Comparison of ENCODE assay signal across 10 cellular contexts in genomic region chr3:172213168-172213567, GRCh38.
A peak's percentile ranks its signal among the peaks of the same experiment; 100 is the strongest.
DNase-seq lines count a peak whose midpoint lies in the region; ATAC-seq and TF ChIP-seq lines count a peak whose summit lies in the region.
"Had no signal": no experiment of that assay in that cellular context is flagged by ENCODE, and none has a peak within 500 bp of the region (broad histone marks: within the 10 kb centered on the region; RNA-seq: fewer than 3 reads in every experiment).

No MANE protein-coding gene starts in this region.

- peaks cover 7% of the 10 kb centered on the region for H3K36me3 Mint-ChIP-seq in progenitor cell of endocrine pancreas (ENCODE audit: insufficient read depth)

- DNase-seq in activated T-cell treated with anti-CD3 and anti-CD28 coated beads for 48 hours (ENCODE audit: low read depth) (peak; percentile 15), cardiac fibroblast (ENCODE audit: low read depth in 2 of 2) (peak; percentile 56 to 71), progenitor cell of endocrine pancreas (ENCODE audit: low spot score, unreplicated experiment) (no peak), anterior cingulate cortex (lab: John Stamatoyannopoulos, UW) (no peak), NCI-H2227 (lab: John Stamatoyannopoulos, UW; ENCODE audit: unreplicated experiment) (no peak)
- DNase-seq in activated T-cell treated with anti-CD3 and anti-CD28 coated beads, Interleukin-2, amount 50 U/mL, for 1 hour: no peak
- DNase-seq: effector memory CD4-positive, alpha-beta T cell; transverse colon had no signal

- no peaks in the 10 kb centered on the region for H3K9me3 Mint-ChIP-seq in progenitor cell of endocrine pancreas (ENCODE audit: low read depth)

- H3K4me3 ChIP-seq in cardiac fibroblast (replicated peaks in 1 of 2; ENCODE audit: low read depth in 2 of 2, low read length in 2 of 2): no peak overlapping the region
- H3K4me3 ChIP-seq: transverse colon had no signal

- H3K27ac Mint-ChIP-seq in progenitor cell of endocrine pancreas: peak overlapping the region; percentile 42

- no peak overlapping the region for H3K4me3 Mint-ChIP-seq in progenitor cell of endocrine pancreas (ENCODE audit: low read depth)

- H3K4me1 Mint-ChIP-seq in progenitor cell of endocrine pancreas (ENCODE audit: low read depth): peaks cover 33% of the 10 kb centered on the region

- TF ChIP-seq CTCF in cardiac fibroblast (IDR thresholded peaks at IDR 0.05; ENCODE audit: low read depth, low read length): no peak
- no peak for TF ChIP-seq CTCF in progenitor cell of endocrine pancreas (IDR thresholded peaks at IDR 0.05; ENCODE audit: unreplicated experiment)

- H3K27me3 Mint-ChIP-seq in progenitor cell of endocrine pancreas: no peaks in the 10 kb centered on the region

- ATAC-seq in HG03045 (IDR thresholded peaks at IDR 0.05; ENCODE audit: unreplicated experiment) (peak; percentile 50), GM21529 (IDR thresholded peaks at IDR 0.05; ENCODE audit: unreplicated experiment) (no peak)

Comparison
In these comparisons a context has a peak if more than half of its experiments do, and no peak if none do; other contexts are left out.
1. DNase-seq: peak in activated T-cell treated with anti-CD3 and anti-CD28 coated beads for 48 hours (single experiment) and cardiac fibroblast (2 of 2); none in activated T-cell treated with anti-CD3 and anti-CD28 coated beads, Interleukin-2, amount 50 U/mL, for 1 hour (single experiment), progenitor cell of endocrine pancreas (single experiment), anterior cingulate cortex (0 of 58) and NCI-H2227 (single experiment).